ENCODE assay signal across 1 cellular context in the genomic region with DNA sequence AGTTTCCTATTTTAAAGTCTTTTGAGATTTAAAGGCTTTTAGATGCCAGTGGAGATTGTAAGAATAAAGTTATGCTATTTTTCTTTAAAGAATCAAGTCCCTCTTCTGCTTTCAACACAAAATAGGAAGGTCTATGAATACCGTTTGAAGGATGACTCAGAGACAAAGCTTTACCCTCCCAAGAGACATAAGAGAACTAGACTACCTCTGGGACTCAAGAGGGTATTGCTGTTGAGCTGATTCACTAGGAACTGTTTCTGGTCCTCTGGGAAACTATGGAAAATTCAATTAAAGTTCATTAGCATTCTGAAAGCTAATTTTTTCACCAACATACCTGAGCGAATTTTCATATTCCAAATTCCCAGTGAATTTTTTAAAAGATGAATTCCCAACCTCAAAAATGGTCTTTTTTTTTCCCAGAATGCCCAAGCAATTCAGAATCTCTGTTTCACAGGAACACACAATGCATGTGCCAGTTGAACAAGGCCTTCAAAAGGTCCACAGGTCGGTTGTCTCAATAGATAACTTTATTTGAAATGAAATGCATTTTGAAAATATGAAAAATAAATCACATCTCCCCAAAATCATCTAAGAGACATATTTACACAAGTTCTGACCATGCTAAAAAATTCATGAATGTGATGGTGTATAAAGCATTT.
A peak's percentile ranks its signal among the peaks of the same experiment; 100 is the strongest.
TF ChIP-seq lines count a peak whose summit lies in the region.

No MANE protein-coding gene starts in this region.

TF ChIP-seq in IMR-90, 13 proteins besides CTCF, POLR2A, EP300 and RAD21:
- TF ChIP-seq FOS (IDR thresholded peaks at IDR 0.05; ENCODE audit: low read depth, low read length), result peak; percentile 46; the same call in 1 of the 2 replicates
- TF ChIP-seq BHLHE40 (IDR thresholded peaks at IDR 0.05; ENCODE audit: low read depth, low read length), result no peak
